In genomic region chr18:805755-806110, GRCh38 we compare ENCODE assay signal across 10 cellular contexts. TPM values are rescaled to one million over a fixed set of nuclear protein-coding genes. Genes with fewer than 3 reads are reported as not detected.
A peak's percentile ranks its signal among the peaks of the same experiment; 100 is the strongest.
DNase-seq lines count a peak whose midpoint lies in the region; ATAC-seq and TF ChIP-seq lines count a peak whose summit lies in the region.
"Had no signal": no experiment of that assay in that cellular context is flagged by ENCODE, and none has a peak within 500 bp of the region (broad histone marks: within the 10 kb centered on the region; RNA-seq: fewer than 3 reads in every experiment).

No MANE protein-coding gene starts in this region.

- H3F3A ChIP-seq in PC-3 (ENCODE audit: low read length, unreplicated experiment) = no peaks in the 10 kb centered on the region

- H3K36me3 ChIP-seq in PC-3 (ENCODE audit: low read depth, low read length) = no peaks in the 10 kb centered on the region
- H3K36me3 ChIP-seq in endodermal cell (ENCODE audit: control insufficient read depth, insufficient read depth, low read length) = no peaks in the 10 kb centered on the region
- H3K36me3 ChIP-seq: neutrophil had no signal

- peaks cover 0 to 23% (median 0%) of the 10 kb centered on the region in 3 donors for H3K27me3 Mint-ChIP-seq in immature natural killer cell (ENCODE audit: low read depth in 3 of 3)
- H3K27me3 Mint-ChIP-seq in endodermal cell (ENCODE audit: insufficient read depth) = no peaks in the 10 kb centered on the region

- H3K4me1 Mint-ChIP-seq in immature natural killer cell = peaks cover 93 to 96% of the 10 kb centered on the region in 2 donors
- peaks cover 26% of the 10 kb centered on the region for H3K4me1 Mint-ChIP-seq in endodermal cell

- BruUV-seq in PC-3 (replicated peaks; lab: Mats Ljungman, UMichigan) = no TSS peak

- H3K27ac Mint-ChIP-seq in immature natural killer cell = peak overlapping the region; percentile 81 to 99 (median 92)
- H3K27ac Mint-ChIP-seq in endodermal cell = no peak overlapping the region

- H3K27ac ChIP-seq in substantia nigra (ENCODE audit: low read depth, low read length, poor library complexity, severe bottlenecking) (no peak overlapping the region), PC-3 (ENCODE audit: low read length) (no peak overlapping the region), endodermal cell (ENCODE audit: low read depth, low read length) (no peak overlapping the region)
- H3K27ac ChIP-seq: neutrophil had no signal

- no peak overlapping the region for H3K9ac ChIP-seq in PC-3 (ENCODE audit: low read length)
- H3K9ac ChIP-seq in endodermal cell (ENCODE audit: extremely low read depth, low read length, poor library complexity, severe bottlenecking) = no peak overlapping the region

- intact Hi-C loops in PC-3 (cut with micrococcal nuclease) = no loop called here

- no peaks in the 10 kb centered on the region for H3K9me3 Mint-ChIP-seq in immature natural killer cell
- H3K9me3 Mint-ChIP-seq in endodermal cell = no peaks in the 10 kb centered on the region

- H3K27me3 ChIP-seq in PC-3 (ENCODE audit: low read length) (no peaks in the 10 kb centered on the region), endodermal cell (ENCODE audit: control insufficient read depth, insufficient read depth, low read length, poor library complexity, severe bottlenecking) (no peaks in the 10 kb centered on the region)

- H3K9me3 ChIP-seq in PC-3 (ENCODE audit: low read length) (no peaks in the 10 kb centered on the region), endodermal cell (ENCODE audit: control insufficient read depth, low read length) (no peaks in the 10 kb centered on the region)
- H3K9me3 ChIP-seq: neutrophil had no signal

- no peak overlapping the region for H3K4me2 ChIP-seq in PC-3 (ENCODE audit: low read length)

- peak; percentile 32 for ATAC-seq in GM18498 (IDR thresholded peaks at IDR 0.05; ENCODE audit: unreplicated experiment)
- peak; percentile 39 for ATAC-seq in GM21381 (IDR thresholded peaks at IDR 0.05; ENCODE audit: unreplicated experiment)
- peak; percentile 19 for ATAC-seq in HG03521 (IDR thresholded peaks at IDR 0.05; ENCODE audit: unreplicated experiment)
- ATAC-seq in PC-3 = no peak

- DNase-seq in immature natural killer cell (no peak), substantia nigra (lab: John Stamatoyannopoulos, UW) (no peak), PC-3 (no peak), endodermal cell (no peak), NCI-H345 (lab: John Stamatoyannopoulos, UW) (no peak)
- DNase-seq: NCI-H446 treated with DMSO at 0.1 percent for 48 hours had no signal

- WGBS in endodermal cell (ENCODE audit: insufficient coverage in 1 of 2, insufficient read length in 1 of 2), 2 experiments = 95% methylated on average over 2 of the region's 2 CpGs; no CpG with 5 or more reads in 1 of the 2 experiments

- H3K79me2 ChIP-seq in PC-3 (ENCODE audit: low read length) = peaks cover 98% of the 10 kb centered on the region

- POLR2A ChIA-PET in PC-3 (lab: Charles Lee; ENCODE audit: unreplicated experiment) = no interaction called here

- H3K9me2 ChIP-seq in PC-3 (replicated peaks; ENCODE audit: low read length) = no peaks in the 10 kb centered on the region

- H4K20me1 ChIP-seq in PC-3 (ENCODE audit: low read length) = peaks cover 65% of the 10 kb centered on the region

- H3K36me3 Mint-ChIP-seq in immature natural killer cell (no peaks in the 10 kb centered on the region), endodermal cell (ENCODE audit: low read depth) (no peaks in the 10 kb centered on the region)

- TF ChIP-seq CTCF in PC-3 (conservative IDR thresholded peaks at IDR 0.05; ENCODE audit: low read depth, low read length) = no peak
- TF ChIP-seq CTCF in endodermal cell (conservative IDR thresholded peaks at IDR 0.05) = no peak

- peak overlapping the region; percentile 76 to 87 (median 86) for H3K4me3 Mint-ChIP-seq in immature natural killer cell
- H3K4me3 Mint-ChIP-seq in endodermal cell = no peak overlapping the region

- H3K4me3 ChIP-seq in PC-3 (ENCODE audit: low read length) (no peak overlapping the region), endodermal cell (ENCODE audit: low read length) (no peak overlapping the region)

- H2AFZ ChIP-seq in PC-3 (ENCODE audit: low read length) = no peak overlapping the region

- CTCF ChIA-PET in PC-3 (lab: Charles Lee) = no interaction called here

- H3K4me1 ChIP-seq in PC-3 (ENCODE audit: insufficient read depth, low read length) = peaks cover 8% of the 10 kb centered on the region
- no peaks in the 10 kb centered on the region for H3K4me1 ChIP-seq in endodermal cell (ENCODE audit: control insufficient read depth, insufficient read depth, low read length)

RNA-seq across cellular contexts. Expression of gene YES1, which starts 6.3 kb away (rescaled TPM):
- polyA plus RNA-seq in immature natural killer cell = 10 to 100 TPM in 1 of 3 donors, 1 to 10 TPM in 2; 2.0 to 11.6 (median 7.0) TPM
- total RNA-seq in PC-3 (2014; rRNA removed) (73.5 and 113 TPM in 2 replicates), endodermal cell (10 to 100 TPM; 62.8 to 78.8 TPM)
- 53.9 TPM for polyA plus RNA-seq in endodermal cell (2013, experiment 1 of 2)
- 53.8 TPM for polyA plus RNA-seq in endodermal cell (2013, experiment 2 of 2)
